In the genomic region with DNA sequence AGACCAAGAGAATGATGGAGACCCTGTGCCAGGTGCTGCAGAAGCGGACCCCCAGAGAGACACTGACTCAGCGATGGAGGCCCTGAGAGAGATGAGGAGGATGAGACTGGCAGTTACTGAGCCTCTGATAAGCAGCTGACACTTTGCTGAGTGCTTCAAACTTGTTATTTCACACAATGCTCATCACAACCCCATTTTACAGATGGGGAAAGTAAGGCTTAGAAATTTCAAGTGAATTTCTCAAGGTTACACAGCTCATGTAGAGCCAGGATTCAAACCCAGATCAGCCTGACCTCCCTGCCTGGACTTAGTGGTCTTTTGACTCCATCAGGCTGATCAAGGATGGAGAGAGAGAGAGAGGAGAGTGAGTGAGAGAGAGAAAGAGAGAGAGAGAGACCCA, we compare ENCODE assay signal across 20 cellular contexts.
"Had no signal": no experiment of that assay in that cellular context is flagged by ENCODE, and none has a peak within 500 bp of the region (broad histone marks: within the 10 kb centered on the region; RNA-seq: fewer than 3 reads in every experiment).

No MANE protein-coding gene starts in this region.

- H3K4me2 ChIP-seq: smooth muscle cell had no signal

- H3K36me3 Mint-ChIP-seq: naive thymus-derived CD8-positive, alpha-beta T cell; natural killer cell treated with Interleukin-12 subunit alpha and Interleukin-12 subunit beta and Interleukin-15 and Interleukin-18, amount 100 ng/mL, for 72 hours; stimulated activated memory B cell treated with anti-CD40 and anti-IgM and Interleukin-4, amounts not matched to agents 10 μg/mL and 1 μg/mL and 100 μg/mL, for 72 hours; type B pancreatic cell had no signal

- H3K4me1 ChIP-seq: pancreas, prostate gland, testis, tibial artery, transverse colon, upper lobe of right lung, uterus had no signal

- H3K36me3 ChIP-seq: neutrophil, pancreas, prostate gland, right atrium auricular region, spleen, suprapubic skin, tibial artery, transverse colon, upper lobe of right lung, uterus had no signal

- H3K27ac Mint-ChIP-seq: naive thymus-derived CD8-positive, alpha-beta T cell; natural killer cell treated with Interleukin-12 subunit alpha and Interleukin-12 subunit beta and Interleukin-15 and Interleukin-18, amount 100 ng/mL, for 72 hours; nephron progenitor cell; stimulated activated memory B cell treated with anti-CD40 and anti-IgM and Interleukin-4, amounts not matched to agents 10 μg/mL and 1 μg/mL and 100 μg/mL, for 72 hours; type B pancreatic cell had no signal

- FAIRE-seq: pancreas had no signal

- H3K4me1 Mint-ChIP-seq: stimulated activated naive CD8-positive, alpha-beta T cell treated with anti-CD3 and anti-CD28 coated beads, Interleukin-15, amount 100 ng/mL, for 72 hours had no signal

- H3K27ac ChIP-seq: neutrophil, pancreas, prostate gland, right atrium auricular region, skin epidermis, spleen, suprapubic skin, testis, tibial artery, transverse colon, upper lobe of right lung, uterus had no signal

- H3K4me3 Mint-ChIP-seq: naive thymus-derived CD8-positive, alpha-beta T cell; natural killer cell treated with Interleukin-12 subunit alpha and Interleukin-12 subunit beta and Interleukin-15 and Interleukin-18, amount 100 ng/mL, for 72 hours; nephron progenitor cell; neural crest cell; stimulated activated memory B cell treated with anti-CD40 and anti-IgM and Interleukin-4, amounts not matched to agents 10 μg/mL and 1 μg/mL and 100 μg/mL, for 72 hours; stimulated activated naive CD8-positive, alpha-beta T cell treated with anti-CD3 and anti-CD28 coated beads, Interleukin-15, amount 100 ng/mL, for 72 hours; type B pancreatic cell had no signal

- H3K9me3 Mint-ChIP-seq: naive thymus-derived CD8-positive, alpha-beta T cell; natural killer cell treated with Interleukin-12 subunit alpha and Interleukin-12 subunit beta and Interleukin-15 and Interleukin-18, amount 100 ng/mL, for 72 hours; nephron progenitor cell; neural crest cell; stimulated activated memory B cell treated with anti-CD40 and anti-IgM and Interleukin-4, amounts not matched to agents 10 μg/mL and 1 μg/mL and 100 μg/mL, for 72 hours; stimulated activated naive CD8-positive, alpha-beta T cell treated with anti-CD3 and anti-CD28 coated beads, Interleukin-15, amount 100 ng/mL, for 72 hours; type B pancreatic cell had no signal

- H3K4me3 ChIP-seq: pancreas, prostate gland, right atrium auricular region, skin epidermis, smooth muscle cell, spleen, suprapubic skin, testis, tibial artery, transverse colon, upper lobe of right lung, uterus had no signal

- H3K9me3 ChIP-seq: neutrophil, pancreas, prostate gland, right atrium auricular region, spleen, suprapubic skin, testis, tibial artery, transverse colon, upper lobe of right lung, uterus had no signal

- H3K27me3 ChIP-seq: pancreas, right atrium auricular region, testis, upper lobe of right lung, uterus had no signal
